8 cellular contexts compared by ENCODE assay signal in the genomic region with DNA sequence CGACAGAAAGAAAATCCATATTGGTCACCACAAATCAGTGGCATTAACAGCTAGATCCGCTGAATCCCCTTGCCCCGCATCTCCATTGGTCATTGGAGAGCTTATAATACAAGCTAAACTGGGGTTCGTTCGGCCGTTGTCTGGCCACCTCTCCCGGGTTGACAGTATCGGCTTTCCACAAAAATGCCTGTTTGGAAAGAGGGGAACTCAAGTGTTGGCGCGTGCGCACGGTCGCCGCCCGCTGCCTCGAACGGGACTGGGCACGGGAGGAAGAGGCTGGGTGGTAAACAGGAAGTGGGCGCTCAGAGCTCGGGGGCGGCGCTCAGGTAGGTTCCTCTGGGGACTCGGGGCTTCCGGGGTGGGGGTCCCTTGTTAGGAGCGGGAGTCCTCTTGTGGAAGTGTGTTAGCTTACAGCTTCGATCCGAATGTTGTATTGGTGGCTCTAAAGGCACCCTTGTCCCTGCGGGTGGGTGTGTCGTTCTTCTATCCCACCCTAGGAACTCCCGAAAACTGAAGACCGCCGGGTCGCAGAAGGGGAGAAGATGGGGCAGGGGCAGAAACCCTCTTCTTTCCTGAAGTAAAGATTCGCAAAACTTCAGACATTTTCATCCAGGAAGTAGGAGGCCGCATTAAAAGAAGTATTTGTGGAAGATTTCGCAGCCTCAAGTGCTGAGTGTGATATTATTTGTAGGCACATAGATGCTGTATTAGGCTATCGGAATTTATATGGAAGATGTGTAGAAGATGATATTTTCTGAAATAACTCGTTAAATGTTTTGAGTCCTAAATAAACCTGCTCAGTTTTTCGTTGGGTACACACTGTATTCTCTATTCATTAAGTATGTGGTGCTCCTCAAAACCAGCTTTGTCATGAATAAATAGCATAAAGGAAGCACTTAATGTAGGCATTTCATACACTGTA. TPM values are rescaled to one million over a fixed set of nuclear protein-coding genes. Genes with fewer than 3 reads are reported as not detected.
DNase-seq lines count a peak whose midpoint lies in the region; ATAC-seq and TF ChIP-seq lines count a peak whose summit lies in the region.

No MANE protein-coding gene starts in this region.

- H3K36me3 ChIP-seq in urinary bladder (ENCODE audit: insufficient read depth), result peaks cover 1% of the 10 kb centered on the region

- intact Hi-C loops in left cardiac atrium (cut with DNase I), result loop anchor here in 1 of 2 donors (10.0 kb wide), 1 partner anchor 249 kb away; no protein-coding TSS in a partner anchor

- peak overlapping the region; percentile 99 for H3K4me3 Mint-ChIP-seq in progenitor cell of endocrine pancreas (ENCODE audit: low read depth)

- H3K4me1 ChIP-seq in urinary bladder (ENCODE audit: insufficient read depth), result peaks cover 1% of the 10 kb centered on the region

- under 1% methylated on average over 39 of the region's 39 CpGs for WGBS in urinary bladder

- no peaks in the 10 kb centered on the region for H3K27me3 Mint-ChIP-seq in progenitor cell of endocrine pancreas

- in situ Hi-C loops in GM13977 (cut with MboI; ENCODE audit: low pct_unique_long_range_greater_than_20kb, low sequenced_read_pairs, unreplicated experiment), result no loop called here

- TF ChIP-seq CTCF in GM13977 (IDR thresholded peaks at IDR 0.05; ENCODE audit: extremely low read depth, insufficient read depth, missing control alignments) (peak; percentile 8), progenitor cell of endocrine pancreas (IDR thresholded peaks at IDR 0.05; ENCODE audit: unreplicated experiment) (no peak)

- DNase-seq in GM13977 (ENCODE audit: low spot score), result peak; percentile 89
- peak; percentile 88 for DNase-seq in NCI-H146 treated with DMSO at 0.1 percent for 48 hours (lab: John Stamatoyannopoulos, UW; ENCODE audit: unreplicated experiment)
- DNase-seq in T-helper 1 cell, result peak; percentile 82 to 93 (median 88)
- DNase-seq in amniotic stem cell (lab: John Stamatoyannopoulos, UW), result peak; percentile 94
- DNase-seq in left cardiac atrium, result peak; percentile 94
- DNase-seq in progenitor cell of endocrine pancreas (ENCODE audit: low spot score, unreplicated experiment), result peak; percentile 87

- peak; percentile 49 for ATAC-seq in HG02884 (IDR thresholded peaks at IDR 0.05; ENCODE audit: unreplicated experiment)
- peak; percentile 89 to 90 for ATAC-seq in left cardiac atrium

- peaks cover 10% of the 10 kb centered on the region for H3K4me1 Mint-ChIP-seq in progenitor cell of endocrine pancreas (ENCODE audit: low read depth)

- H3K36me3 Mint-ChIP-seq in progenitor cell of endocrine pancreas (ENCODE audit: insufficient read depth), result peaks cover 5% of the 10 kb centered on the region

- H3K9me3 Mint-ChIP-seq in progenitor cell of endocrine pancreas (ENCODE audit: low read depth), result no peaks in the 10 kb centered on the region

- H3K27ac Mint-ChIP-seq in progenitor cell of endocrine pancreas, result peak overlapping the region; percentile 100

- H3K27ac ChIP-seq in urinary bladder (ENCODE audit: low read depth), result peak overlapping the region; percentile 99

- peak overlapping the region; percentile 66 for H3K4me3 ChIP-seq in urinary bladder (ENCODE audit: low read depth, low read length)

RNA-seq across cellular contexts. Expression of gene BROX, which starts 1.0 kb away (rescaled TPM):
- total RNA-seq in left cardiac atrium (10 to 100 TPM; 23.1 to 28.2 TPM), progenitor cell of endocrine pancreas (27.5 and 28.0 TPM in 2 replicates), urinary bladder (79.3 TPM)
- polyA plus RNA-seq in urinary bladder, result 13.9 TPM

RNA-seq across cellular contexts. Expression of gene AIDA, which starts 1.1 kb away (rescaled TPM):
- total RNA-seq in left cardiac atrium (10 to 100 TPM; 64.7 to 71.3 TPM), progenitor cell of endocrine pancreas (57.8 and 62.3 TPM in 2 replicates), urinary bladder (93.1 TPM)
- 65.7 TPM for polyA plus RNA-seq in urinary bladder

RNA-seq across cellular contexts. Expression of gene FAM177B, which starts 23.6 kb away (rescaled TPM):
- total RNA-seq in left cardiac atrium (not detected), progenitor cell of endocrine pancreas (not detected in 2 replicates), urinary bladder (0.53 TPM)
- 0.41 TPM for polyA plus RNA-seq in urinary bladder

Comparison
In these comparisons a context has a peak if more than half of its experiments do, and no peak if none do; other contexts are left out.
1. Peak in every context shown above with its lines: DNase-seq, ATAC-seq, H3K4me3 ChIP-seq and H3K27ac ChIP-seq.